23 cellular contexts compared by ENCODE assay signal in the genomic region with DNA sequence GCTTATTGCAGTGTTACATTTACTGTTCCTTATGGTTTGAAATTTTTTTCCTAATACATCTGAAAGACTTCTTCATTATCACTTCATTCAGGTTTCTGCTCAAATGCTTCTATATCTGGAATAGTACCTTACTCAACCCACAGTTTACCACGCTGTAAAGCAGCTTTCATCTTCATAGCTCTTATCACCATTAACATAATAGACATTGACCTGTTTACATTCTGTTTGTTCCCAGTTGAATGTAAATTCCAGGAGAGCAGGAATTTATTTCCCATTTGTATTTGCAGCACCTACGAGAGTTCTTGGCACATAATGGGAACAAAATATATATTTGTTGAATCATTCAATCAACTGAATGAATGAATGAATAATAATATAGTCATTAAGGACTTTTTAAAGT.
"Had no signal": no experiment of that assay in that cellular context is flagged by ENCODE, and none has a peak within 500 bp of the region (broad histone marks: within the 10 kb centered on the region; RNA-seq: fewer than 3 reads in every experiment).

No MANE protein-coding gene starts in this region.

- DNase-seq: KBM-7, MG63, NCI-H1092, NCI-H1105 treated with DMSO at 0.1 percent for 48 hours, NCI-H1417 treated with DMSO at 0.1 percent for 48 hours, NCI-H146, NCI-H1694 treated with DMSO at 0.1 percent for 48 hours, NCI-H1930, NCI-H2081 treated with DMSO at 0.1 percent for 48 hours, NCI-H2171 treated with DMSO at 0.1 percent for 48 hours, NCI-H446, NCI-H510A, NCI-H524 treated with DMSO at 0.1 percent for 48 hours, NCI-H69, NCI-H774, Right ventricle myocardium superior, RPMI8226, SIG-M5 had no signal

- H3K4me3 ChIP-seq: MG63, SJSA1, SK-N-MC had no signal

- H3K27me3 ChIP-seq: MG63, SJSA1 had no signal

- H3K9me3 ChIP-seq: MG63, SJSA1 had no signal

- H3K36me3 ChIP-seq: MG63, SJSA1 had no signal

- FAIRE-seq: HTR-8/SVneo, RCC 7860 had no signal

- H3K27ac ChIP-seq: HL-60, SJSA1, SK-N-MC had no signal

- H3K4me1 ChIP-seq: SJSA1 had no signal
